Comparison of ENCODE assay signal across 8 cellular contexts in the genomic region with DNA sequence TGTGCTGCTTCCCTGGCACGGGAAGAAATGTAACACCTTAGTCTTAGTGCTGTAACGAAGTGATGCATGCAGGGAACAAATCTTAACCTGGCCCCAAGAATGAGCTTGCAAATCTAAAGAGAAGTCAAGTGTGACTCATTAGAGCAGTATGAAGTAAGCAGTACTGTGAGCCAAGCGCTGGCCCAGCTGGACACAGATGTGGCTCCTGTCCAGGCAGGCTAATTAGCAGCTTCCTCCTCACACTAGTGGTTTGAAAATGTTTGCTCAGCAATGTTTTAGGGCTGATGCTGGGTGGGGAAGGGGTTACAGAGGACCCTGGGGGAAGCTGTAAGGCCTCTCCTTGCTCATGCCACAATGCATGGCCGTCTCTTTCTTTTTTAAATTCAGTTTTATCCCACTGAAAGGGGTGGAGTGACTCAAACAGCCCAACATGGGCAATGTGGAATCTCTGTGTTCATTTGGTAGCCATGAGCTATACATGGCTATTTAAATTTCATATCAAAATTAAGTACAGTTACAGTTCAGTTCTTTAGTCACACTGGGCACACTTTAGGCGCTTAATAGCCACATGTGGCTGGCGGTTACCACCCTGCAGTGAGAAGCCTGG. TPM values are rescaled to one million over a fixed set of nuclear protein-coding genes. Genes with fewer than 3 reads are reported as not detected.
DNase-seq lines count a peak whose midpoint lies in the region; ATAC-seq and TF ChIP-seq lines count a peak whose summit lies in the region.

No MANE protein-coding gene starts in this region.

- H3K36me3 Mint-ChIP-seq in activated naive CD4-positive, alpha-beta T cell treated with anti-CD3 and anti-CD28 coated beads for 36 hours (ENCODE audit: low read depth): no peaks in the 10 kb centered on the region

- WGBS in hepatocyte (ENCODE audit: low lambda C conversion rate, missing lambda C conversion rate): 51% methylated on average over 6 of the region's 6 CpGs

- CTCF ChIA-PET in activated naive CD4-positive, alpha-beta T cell treated with anti-CD3 and anti-CD28 coated beads for 36 hours (lab: Charles Lee): interaction anchor here (1.2 to 1.4 kb wide), 3 partner anchors 32 to 163 kb away, joined by 3 read pairs; no protein-coding TSS in a partner anchor

- H3K4me2 ChIP-seq in hepatocyte: no peak overlapping the region

- H3K27ac Mint-ChIP-seq in activated naive CD4-positive, alpha-beta T cell treated with anti-CD3 and anti-CD28 coated beads for 36 hours: no peak overlapping the region

- H3K27me3 Mint-ChIP-seq in activated naive CD4-positive, alpha-beta T cell treated with anti-CD3 and anti-CD28 coated beads for 36 hours (ENCODE audit: low read depth): no peaks in the 10 kb centered on the region

- H3K27ac ChIP-seq in hepatocyte: no peak overlapping the region
- H3K27ac ChIP-seq in thoracic aorta: peak overlapping the region in 1 of 2 donors; percentile 23

- TF ChIP-seq POLR2A in NB4 (IDR thresholded peaks at IDR 0.05; ENCODE audit: extremely low read depth, insufficient read length): no peak

- peak; percentile 63 for DNase-seq in AG09319 (ENCODE audit: extremely low read depth, low read depth)
- DNase-seq in NB4 (ENCODE audit: low read depth): peak; percentile 59
- DNase-seq in amygdala (lab: John Stamatoyannopoulos, UW): peak in 32 of 56 donors; percentile 0 to 48 (median 7)
- DNase-seq in hepatocyte (ENCODE audit: low spot score): peak; percentile 64
- DNase-seq in thoracic aorta (ENCODE audit: low spot score): peak; percentile 3
- no peak for DNase-seq in effector CD4-positive, alpha-beta T cell
- DNase-seq in activated naive CD4-positive, alpha-beta T cell treated with anti-CD3 and anti-CD28 coated beads for 36 hours: no peak

- H3K9me3 ChIP-seq in hepatocyte (ENCODE audit: low read depth) (no peaks in the 10 kb centered on the region), thoracic aorta (no peaks in the 10 kb centered on the region)

- H3K4me1 Mint-ChIP-seq in activated naive CD4-positive, alpha-beta T cell treated with anti-CD3 and anti-CD28 coated beads for 36 hours (ENCODE audit: low read depth): no peaks in the 10 kb centered on the region

- no peaks in the 10 kb centered on the region for H3K4me1 ChIP-seq in hepatocyte (ENCODE audit: insufficient read depth)
- H3K4me1 ChIP-seq in thoracic aorta (ENCODE audit: control insufficient read depth in 1 of 2, low read depth in 2 of 2): no peaks in the 10 kb centered on the region

- no peak overlapping the region for H3K4me3 Mint-ChIP-seq in activated naive CD4-positive, alpha-beta T cell treated with anti-CD3 and anti-CD28 coated beads for 36 hours

- H3K36me3 ChIP-seq in hepatocyte (replicated peaks; ENCODE audit: insufficient read depth, low read depth) (no peaks in the 10 kb centered on the region), thoracic aorta (no peaks in the 10 kb centered on the region)

- no peaks in the 10 kb centered on the region for H3K27me3 ChIP-seq in hepatocyte
- H3K27me3 ChIP-seq in thoracic aorta (replicated peaks; ENCODE audit: insufficient read depth): no peaks in the 10 kb centered on the region

- ATAC-seq in thoracic aorta (ENCODE audit: insufficient number of reproducible peaks, low FRiP score, low read depth) (no peak), GM21717 (IDR thresholded peaks at IDR 0.05; ENCODE audit: unreplicated experiment) (no peak)

- no peaks in the 10 kb centered on the region for H3K79me2 ChIP-seq in hepatocyte

- H3K9me3 Mint-ChIP-seq in activated naive CD4-positive, alpha-beta T cell treated with anti-CD3 and anti-CD28 coated beads for 36 hours: no peaks in the 10 kb centered on the region

- intact Hi-C loops in activated naive CD4-positive, alpha-beta T cell treated with anti-CD3 and anti-CD28 coated beads for 36 hours (cut with micrococcal nuclease): loop anchor here (1.0 to 10.0 kb wide), 4 partner anchors 77 to 695 kb away; partner anchors contain the start of gene BCLAF3

- H2AFZ ChIP-seq in hepatocyte: no peak overlapping the region

- TF ChIP-seq CTCF in AG09319 (IDR thresholded peaks at IDR 0.05; ENCODE audit: low read depth, low read length) (no peak), NB4 (IDR thresholded peaks at IDR 0.05; ENCODE audit: low read depth, low read length) (no peak), hepatocyte (IDR thresholded peaks at IDR 0.05; ENCODE audit: poor library complexity) (no peak), thoracic aorta (IDR thresholded peaks at IDR 0.05) (no peak)

- H3K9me2 ChIP-seq in hepatocyte (replicated peaks; ENCODE audit: insufficient read depth): no peaks in the 10 kb centered on the region

- no peaks in the 10 kb centered on the region for H4K20me1 ChIP-seq in hepatocyte (ENCODE audit: insufficient read depth, poor library complexity, severe bottlenecking)

- H3K4me3 ChIP-seq in NB4 (ENCODE audit: low read depth, low read length): no peak overlapping the region
- no peak overlapping the region for H3K4me3 ChIP-seq in hepatocyte
- no peak overlapping the region for H3K4me3 ChIP-seq in thoracic aorta

RNA-seq across cellular contexts. Expression of gene MAP7D2, which starts 48.9 kb away (rescaled TPM):
- total RNA-seq in hepatocyte: 1.7 and 2.4 TPM in 2 replicates
- polyA plus RNA-seq in hepatocyte: 0.94 and 2.3 TPM in 2 replicates
- total RNA-seq in thoracic aorta: under 1 TPM in 1 of 2 donors, not detected in 1; 0.14 TPM
- under 1 TPM; 0.69 to 0.83 TPM for total RNA-seq in activated naive CD4-positive, alpha-beta T cell treated with anti-CD3 and anti-CD28 coated beads for 36 hours

Comparison
In these comparisons a context has a peak if more than half of its experiments do, and no peak if none do; other contexts are left out.
1. DNase-seq: peak in AG09319 (single experiment), NB4 (single experiment), amygdala (32 of 56), hepatocyte (single experiment) and thoracic aorta (single experiment); none in effector CD4-positive, alpha-beta T cell (single experiment) and activated naive CD4-positive, alpha-beta T cell treated with anti-CD3 and anti-CD28 coated beads for 36 hours (single experiment).